ENCODE assay signal across 8 cellular contexts in genomic region chr20:49915380-49916145, GRCh38. TPM values are rescaled to one million over a fixed set of nuclear protein-coding genes. Genes with fewer than 3 reads are reported as not detected.
DNase-seq lines count a peak whose midpoint lies in the region; ATAC-seq, FAIRE-seq and TF ChIP-seq lines count a peak whose summit lies in the region.

Gene SPATA2, minus strand, starts transcription at chr20:49915529. Its CDS starts 7,039 bp downstream, at chr20:49908490.

- H3K36me3 Mint-ChIP-seq in central memory CD8-positive, alpha-beta T cell (ENCODE audit: insufficient read depth), result peaks cover 24% of the 10 kb centered on the region

- peak within 1 kb of the TSS; percentile 100 for H3K27ac Mint-ChIP-seq in central memory CD8-positive, alpha-beta T cell (ENCODE audit: low read depth)

- H3K9me3 Mint-ChIP-seq in central memory CD8-positive, alpha-beta T cell, result no peaks in the 10 kb centered on the region

- peaks cover 34% of the 10 kb centered on the region for H3K4me1 Mint-ChIP-seq in central memory CD8-positive, alpha-beta T cell

- DNase-seq in AG09309 (ENCODE audit: low read depth), result peak; percentile 68
- DNase-seq in NCI-H446 (lab: John Stamatoyannopoulos, UW), result peak; percentile 90 to 92
- peak; percentile 88 to 92 for DNase-seq in central memory CD8-positive, alpha-beta T cell (ENCODE audit: low spot score in 2 of 2)
- peak; percentile 98 for DNase-seq in kidney
- peak; percentile 78 to 84 for DNase-seq in stimulated activated CD4-positive, alpha-beta T cell treated with anti-CD3 and anti-CD28 coated beads, Interleukin-15, amount 100 ng/mL, for 1 hour (ENCODE audit: low read depth in 1 of 2, low spot score in 1 of 2)

- no peak for FAIRE-seq in kidney (lab: Jason Lieb, UNC)

- peak within 1 kb of the TSS; percentile 93 to 95 for H3K9ac ChIP-seq in kidney (ENCODE audit: low read length in 2 of 2)

- intact Hi-C loops in kidney (cut with DNase I), result no loop called here

- H3K27ac ChIP-seq in kidney (ENCODE audit: low read depth in 2 of 2, low read length in 2 of 2), result peak within 1 kb of the TSS; percentile 100

- H3K9me3 ChIP-seq in kidney (ENCODE audit: control insufficient read depth in 1 of 2, low read length in 2 of 2), result no peaks in the 10 kb centered on the region

- no peaks in the 10 kb centered on the region for H3K36me3 ChIP-seq in kidney (ENCODE audit: control insufficient read depth in 1 of 2, insufficient read depth in 2 of 2, low read length in 2 of 2)

- peak within 1 kb of the TSS; percentile 68 for H3K4me3 ChIP-seq in AG09309 (ENCODE audit: control insufficient read depth, low read depth, low read length)
- H3K4me3 ChIP-seq in kidney (ENCODE audit: low read length in 2 of 2), result peak within 1 kb of the TSS; percentile 99

- peaks cover 4 to 12% of the 10 kb centered on the region in 2 donors for H3K4me1 ChIP-seq in kidney (ENCODE audit: control insufficient read depth in 1 of 2, insufficient read depth in 1 of 2, low read depth in 1 of 2, low read length in 2 of 2)

- TF ChIP-seq CTCF in AG09309 (IDR thresholded peaks at IDR 0.05; ENCODE audit: control insufficient read depth, insufficient read depth, low read depth, low read length, missing control alignments) (no peak), kidney (IDR thresholded peaks at IDR 0.05; ENCODE audit: borderline replicate concordance, extremely low read depth, insufficient read depth) (no peak)

- ATAC-seq in GM19023 (IDR thresholded peaks at IDR 0.05; ENCODE audit: unreplicated experiment) (peak; percentile 86), HG03196 (IDR thresholded peaks at IDR 0.05; ENCODE audit: unreplicated experiment) (peak; percentile 80)
- peak; percentile 84 to 86 for ATAC-seq in activated CD4-positive, CD25-positive, alpha-beta regulatory T cell treated with anti-CD3 and anti-CD28 coated beads, Interleukin-2, amount 50 U/mL, for 24 hours
- peak; percentile 78 for ATAC-seq in central memory CD8-positive, alpha-beta T cell (replicated peaks; ENCODE audit: extremely low read depth, poor library complexity, severe bottlenecking)

- H3K4me3 Mint-ChIP-seq in central memory CD8-positive, alpha-beta T cell, result peak within 1 kb of the TSS; percentile 95

- no peaks in the 10 kb centered on the region for H3K27me3 Mint-ChIP-seq in central memory CD8-positive, alpha-beta T cell

RNA-seq across cellular contexts. Expression of gene SPATA2, which starts in this region (rescaled TPM):
- 9.0 TPM for total RNA-seq in kidney
- 5.8 TPM for polyA plus RNA-seq in kidney (ENCODE audit: insufficient read depth, low read depth, low replicate concordance)

Comparison
In these comparisons a context has a peak if more than half of its experiments do, and no peak if none do; other contexts are left out.
1. Peak in every context shown above with its lines: DNase-seq, ATAC-seq, H3K4me3 ChIP-seq and H3K27ac ChIP-seq.